19 cellular contexts compared by ENCODE assay signal in the genomic region with DNA sequence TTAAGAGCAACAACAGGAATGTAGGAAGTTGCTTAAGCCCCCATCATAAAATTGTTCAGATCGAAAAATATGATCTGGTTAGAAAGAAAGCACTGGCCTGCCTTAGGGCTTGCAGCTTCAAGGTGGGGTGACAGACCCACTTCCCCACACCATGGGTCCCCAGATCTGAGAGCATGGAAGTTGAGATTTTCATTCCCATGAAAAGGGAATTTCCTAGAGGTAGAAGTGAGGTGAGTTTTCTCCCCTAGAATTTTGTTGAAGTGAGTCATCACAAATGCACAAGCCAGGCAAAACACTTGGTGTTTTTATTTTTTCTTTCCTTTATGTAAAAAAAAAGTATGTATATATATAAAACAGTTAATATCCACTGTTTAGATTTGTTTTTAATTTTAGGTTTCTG.
DNase-seq lines count a peak whose midpoint lies in the region; ATAC-seq, FAIRE-seq and TF ChIP-seq lines count a peak whose summit lies in the region.
"Had no signal": no experiment of that assay in that cellular context is flagged by ENCODE, and none has a peak within 500 bp of the region (broad histone marks: within the 10 kb centered on the region; RNA-seq: fewer than 3 reads in every experiment).

No MANE protein-coding gene starts in this region.

- peak overlapping the region in 1 of 2 donors; percentile 74 for H3K27ac Mint-ChIP-seq in natural killer cell treated with Interleukin-12 subunit alpha and Interleukin-12 subunit beta and Interleukin-15 and Interleukin-18, amount 100 ng/mL, for 72 hours
- H3K27ac Mint-ChIP-seq in natural killer cell = no peak overlapping the region
- H3K27ac Mint-ChIP-seq in activated naive CD8-positive, alpha-beta T cell treated with anti-CD3 and anti-CD28 coated beads, Interleukin-2, amount 50 U/mL, for 24 hours = peak overlapping the region; percentile 57

- intact Hi-C loops in natural killer cell (cut with micrococcal nuclease) = no loop called here
- intact Hi-C loops in right lobe of liver (cut with DNase I) = no loop called here
- intact Hi-C loops in stomach (cut with DNase I; ENCODE audit: low total_unique reads) = no loop called here

- H3K4me3 ChIP-seq in lung = no peak overlapping the region
- no peak overlapping the region for H3K4me3 ChIP-seq in right lobe of liver
- no peak overlapping the region for H3K4me3 ChIP-seq in stomach
- H3K4me3 ChIP-seq: heart left ventricle, left lung had no signal

- TF ChIP-seq CTCF in natural killer cell (IDR thresholded peaks at IDR 0.05) = no peak
- TF ChIP-seq CTCF in lung (IDR thresholded peaks at IDR 0.05; ENCODE audit: control extremely low read depth, extremely low read depth) = no peak
- TF ChIP-seq CTCF in right lobe of liver (IDR thresholded peaks at IDR 0.05) = no peak
- TF ChIP-seq CTCF in stomach (IDR thresholded peaks at IDR 0.05) = no peak

- no peaks in the 10 kb centered on the region for H3K9me3 ChIP-seq in lung (ENCODE audit: control insufficient read depth in 2 of 2, insufficient read depth in 1 of 2, low read length in 1 of 2)
- H3K9me3 ChIP-seq in right lobe of liver = no peaks in the 10 kb centered on the region
- H3K9me3 ChIP-seq in stomach = no peaks in the 10 kb centered on the region
- H3K9me3 ChIP-seq: heart left ventricle, left lung had no signal

- H3K27me3 Mint-ChIP-seq in natural killer cell treated with Interleukin-12 subunit alpha and Interleukin-12 subunit beta and Interleukin-15 and Interleukin-18, amount 100 ng/mL, for 72 hours = peaks cover 0 to 13% of the 10 kb centered on the region in 2 donors
- peaks cover 3 to 8% of the 10 kb centered on the region in 2 donors for H3K27me3 Mint-ChIP-seq in natural killer cell (ENCODE audit: low read depth in 2 of 2)
- H3K27me3 Mint-ChIP-seq in activated naive CD8-positive, alpha-beta T cell treated with anti-CD3 and anti-CD28 coated beads, Interleukin-2, amount 50 U/mL, for 24 hours = no peaks in the 10 kb centered on the region

- H3K27me3 ChIP-seq in lung (ENCODE audit: control insufficient read depth, insufficient read depth) (no peaks in the 10 kb centered on the region), right lobe of liver (no peaks in the 10 kb centered on the region), stomach (no peaks in the 10 kb centered on the region)
- H3K27me3 ChIP-seq: heart left ventricle had no signal

- ATAC-seq in natural killer cell treated with Interleukin-12 subunit alpha and Interleukin-12 subunit beta and Interleukin-15 and Interleukin-18, amount 100 ng/mL, for 72 hours = no peak
- no peak for ATAC-seq in natural killer cell
- no peak for ATAC-seq in activated naive CD8-positive, alpha-beta T cell treated with anti-CD3 and anti-CD28 coated beads, Interleukin-2, amount 50 U/mL, for 24 hours
- ATAC-seq in lung (ENCODE audit: insufficient read depth, low FRiP score) = no peak
- ATAC-seq in right lobe of liver = no peak
- ATAC-seq: heart left ventricle had no signal

- FAIRE-seq in HTR-8/SVneo (lab: Jason Lieb, UNC) = no peak
- FAIRE-seq: GM12892, TTC549 had no signal

- H3K27ac ChIP-seq in lung (ENCODE audit: low read depth in 1 of 2, low read length in 1 of 2) (no peak overlapping the region), right lobe of liver (no peak overlapping the region), stomach (peak overlapping the region in 2 of 5 donors; percentile 33 to 39)
- H3K27ac ChIP-seq: left lung had no signal

- 46 to 66% methylated on average over 1 of the region's 1 CpG for WGBS in lung, 2 donors
- 85% methylated on average over 1 of the region's 1 CpG for WGBS in right lobe of liver (ENCODE audit: insufficient coverage, low coverage, low lambda C conversion rate, missing lambda C conversion rate)
- 65 to 90% (median 83%) methylated on average over 1 of the region's 1 CpG for WGBS in stomach, 5 donors

- H3K36me3 Mint-ChIP-seq in natural killer cell treated with Interleukin-12 subunit alpha and Interleukin-12 subunit beta and Interleukin-15 and Interleukin-18, amount 100 ng/mL, for 72 hours = no peaks in the 10 kb centered on the region
- no peaks in the 10 kb centered on the region for H3K36me3 Mint-ChIP-seq in natural killer cell
- no peaks in the 10 kb centered on the region for H3K36me3 Mint-ChIP-seq in activated naive CD8-positive, alpha-beta T cell treated with anti-CD3 and anti-CD28 coated beads, Interleukin-2, amount 50 U/mL, for 24 hours (ENCODE audit: low read depth)

- TF ChIP-seq EP300 in stomach (IDR thresholded peaks at IDR 0.05) = no peak

- DNase-seq in natural killer cell treated with Interleukin-12 subunit alpha and Interleukin-12 subunit beta and Interleukin-15 and Interleukin-18, amount 100 ng/mL, for 72 hours (ENCODE audit: low spot score) = no peak
- DNase-seq in natural killer cell = no peak
- DNase-seq in activated naive CD8-positive, alpha-beta T cell treated with anti-CD3 and anti-CD28 coated beads, Interleukin-2, amount 50 U/mL, for 24 hours = no peak
- peak; percentile 9 for DNase-seq in lung (ENCODE audit: low spot score)
- no peak for DNase-seq in HTR-8/SVneo (ENCODE audit: insufficient read length, low spot score)
- no peak for DNase-seq in right lobe of liver
- no peak for DNase-seq in stomach
- DNase-seq in DMS53 (lab: John Stamatoyannopoulos, UW) = no peak
- DNase-seq: activated CD8-positive, alpha-beta memory T cell treated with anti-CD3 and anti-CD28 coated beads, Interleukin-2, amount 50 U/mL, for 4 hours; aorta; DND-41; effector CD4-positive, alpha-beta T cell; heart left ventricle; NCI-H510A; stimulated activated CD4-positive, alpha-beta T cell treated with anti-CD3 and anti-CD28 coated beads, Interleukin-15, amount 100 ng/mL, for 24 hours; stimulated activated CD8-positive, alpha-beta memory T cell treated with anti-CD3 and anti-CD28 coated beads, Interleukin-4, amount 100 ng/mL, for 48 hours had no signal

- no peaks in the 10 kb centered on the region for H3K9me3 Mint-ChIP-seq in natural killer cell treated with Interleukin-12 subunit alpha and Interleukin-12 subunit beta and Interleukin-15 and Interleukin-18, amount 100 ng/mL, for 72 hours
- no peaks in the 10 kb centered on the region for H3K9me3 Mint-ChIP-seq in natural killer cell
- no peaks in the 10 kb centered on the region for H3K9me3 Mint-ChIP-seq in activated naive CD8-positive, alpha-beta T cell treated with anti-CD3 and anti-CD28 coated beads, Interleukin-2, amount 50 U/mL, for 24 hours

- H3K36me3 ChIP-seq in lung (ENCODE audit: control insufficient read depth in 2 of 2, insufficient read depth in 2 of 2, low read length in 2 of 2) = no peaks in the 10 kb centered on the region
- H3K36me3 ChIP-seq in right lobe of liver = no peaks in the 10 kb centered on the region
- H3K36me3 ChIP-seq in stomach = no peaks in the 10 kb centered on the region
- H3K36me3 ChIP-seq: heart left ventricle, left lung had no signal

- no peaks in the 10 kb centered on the region for H3K4me1 ChIP-seq in lung (ENCODE audit: control insufficient read depth in 2 of 2, insufficient read depth in 2 of 2, low read length in 2 of 2)
- H3K4me1 ChIP-seq in right lobe of liver = no peaks in the 10 kb centered on the region
- peaks cover 0 to 14% (median 7%) of the 10 kb centered on the region in 4 donors for H3K4me1 ChIP-seq in stomach
- H3K4me1 ChIP-seq: left lung had no signal

- H3K4me3 Mint-ChIP-seq in natural killer cell treated with Interleukin-12 subunit alpha and Interleukin-12 subunit beta and Interleukin-15 and Interleukin-18, amount 100 ng/mL, for 72 hours = peak overlapping the region; percentile 8
- no peak overlapping the region for H3K4me3 Mint-ChIP-seq in natural killer cell
- H3K4me3 Mint-ChIP-seq in activated naive CD8-positive, alpha-beta T cell treated with anti-CD3 and anti-CD28 coated beads, Interleukin-2, amount 50 U/mL, for 24 hours = no peak overlapping the region

- H3K4me1 Mint-ChIP-seq in natural killer cell treated with Interleukin-12 subunit alpha and Interleukin-12 subunit beta and Interleukin-15 and Interleukin-18, amount 100 ng/mL, for 72 hours (ENCODE audit: low read depth in 2 of 2) = peaks cover 35 to 60% of the 10 kb centered on the region in 2 donors
- H3K4me1 Mint-ChIP-seq in natural killer cell = peaks cover 36 to 37% of the 10 kb centered on the region in 2 donors
- peaks cover 83% of the 10 kb centered on the region for H3K4me1 Mint-ChIP-seq in activated naive CD8-positive, alpha-beta T cell treated with anti-CD3 and anti-CD28 coated beads, Interleukin-2, amount 50 U/mL, for 24 hours

- TF ChIP-seq POLR2A in right lobe of liver (IDR thresholded peaks at IDR 0.05) (no peak), stomach (IDR thresholded peaks at IDR 0.05) (no peak)
